ENCODE assay signal across 1 cellular context in genomic region chr10:92573798-92574544, GRCh38.
TF ChIP-seq lines count a peak whose summit lies in the region.

TSS of gene IDE (minus strand) at chr10:92574093. CDS start at chr10:92574019, 74 bp downstream.

TF ChIP-seq in HepG2, 621 proteins besides CTCF, POLR2A, EP300 and RAD21 (continued from another document and continues in another):
- no peak for TF ChIP-seq PRDM10 (CRISPR knock-in tag; IDR thresholded peaks at IDR 0.05; ENCODE audit: low read depth)
- peak; percentile 70; the same call in 1 of the 2 replicates for TF ChIP-seq MED1 (CRISPR knock-in tag; IDR thresholded peaks at IDR 0.05)
- peak; percentile 25; the same call in 1 of the 2 replicates for TF ChIP-seq MTF2 (CRISPR knock-in tag; IDR thresholded peaks at IDR 0.05; ENCODE audit: borderline replicate concordance)
- TF ChIP-seq, protein P1, sequence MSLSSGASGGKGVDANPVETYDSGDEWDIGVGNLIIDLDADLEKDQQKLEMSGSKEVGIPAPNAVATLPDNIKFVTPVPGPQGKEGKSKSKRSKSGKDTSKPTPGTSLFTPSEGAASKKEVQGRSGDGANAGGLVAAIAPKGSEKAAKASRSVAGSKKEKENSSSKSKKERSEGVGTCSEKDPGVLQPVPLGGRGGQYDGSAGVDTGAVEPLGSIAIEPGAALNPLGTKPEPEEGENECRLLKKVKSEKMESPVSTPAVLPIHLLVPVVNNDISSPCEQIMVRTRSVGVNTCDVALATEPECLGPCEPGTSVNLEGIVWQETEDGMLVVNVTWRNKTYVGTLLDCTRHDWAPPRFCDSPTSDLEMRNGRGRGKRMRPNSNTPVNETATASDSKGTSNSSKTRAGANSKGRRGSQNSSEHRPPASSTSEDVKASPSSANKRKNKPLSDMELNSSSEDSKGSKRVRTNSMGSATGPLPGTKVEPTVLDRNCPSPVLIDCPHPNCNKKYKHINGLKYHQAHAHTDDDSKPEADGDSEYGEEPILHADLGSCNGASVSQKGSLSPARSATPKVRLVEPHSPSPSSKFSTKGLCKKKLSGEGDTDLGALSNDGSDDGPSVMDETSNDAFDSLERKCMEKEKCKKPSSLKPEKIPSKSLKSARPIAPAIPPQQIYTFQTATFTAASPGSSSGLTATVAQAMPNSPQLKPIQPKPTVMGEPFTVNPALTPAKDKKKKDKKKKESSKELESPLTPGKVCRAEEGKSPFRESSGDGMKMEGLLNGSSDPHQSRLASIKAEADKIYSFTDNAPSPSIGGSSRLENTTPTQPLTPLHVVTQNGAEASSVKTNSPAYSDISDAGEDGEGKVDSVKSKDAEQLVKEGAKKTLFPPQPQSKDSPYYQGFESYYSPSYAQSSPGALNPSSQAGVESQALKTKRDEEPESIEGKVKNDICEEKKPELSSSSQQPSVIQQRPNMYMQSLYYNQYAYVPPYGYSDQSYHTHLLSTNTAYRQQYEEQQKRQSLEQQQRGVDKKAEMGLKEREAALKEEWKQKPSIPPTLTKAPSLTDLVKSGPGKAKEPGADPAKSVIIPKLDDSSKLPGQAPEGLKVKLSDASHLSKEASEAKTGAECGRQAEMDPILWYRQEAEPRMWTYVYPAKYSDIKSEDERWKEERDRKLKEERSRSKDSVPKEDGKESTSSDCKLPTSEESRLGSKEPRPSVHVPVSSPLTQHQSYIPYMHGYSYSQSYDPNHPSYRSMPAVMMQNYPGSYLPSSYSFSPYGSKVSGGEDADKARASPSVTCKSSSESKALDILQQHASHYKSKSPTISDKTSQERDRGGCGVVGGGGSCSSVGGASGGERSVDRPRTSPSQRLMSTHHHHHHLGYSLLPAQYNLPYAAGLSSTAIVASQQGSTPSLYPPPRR (CRISPR knock-in tag; IDR thresholded peaks at IDR 0.05; ENCODE audit: borderline replicate concordance): peak; percentile 44; the same call in 1 of the 2 replicates
- TF ChIP-seq SP140L (CRISPR knock-in tag; IDR thresholded peaks at IDR 0.05; ENCODE audit: borderline replicate concordance): no peak
- peak; percentile 78; the same call in 1 of the 2 replicates for TF ChIP-seq ZNF234 (CRISPR knock-in tag; conservative IDR thresholded peaks at IDR 0.05)
- no peak for TF ChIP-seq NCOA5 (CRISPR knock-in tag; IDR thresholded peaks at IDR 0.05)
- TF ChIP-seq FOXO1 (CRISPR knock-in tag; IDR thresholded peaks at IDR 0.05): no peak; the same call in 1 of the 2 replicates
- peak; percentile 76; the same call in 1 of the 2 replicates for TF ChIP-seq NFKBIZ (CRISPR knock-in tag; IDR thresholded peaks at IDR 0.05)
- TF ChIP-seq ZSCAN31 (CRISPR knock-in tag; IDR thresholded peaks at IDR 0.05; ENCODE audit: low read depth): peak; percentile 59; the same call in 1 of the 2 replicates
- no peak for TF ChIP-seq ARNT (IDR thresholded peaks at IDR 0.05)
- TF ChIP-seq LCORL (IDR thresholded peaks at IDR 0.05): no peak
- peak; percentile 43; the same call in 1 of the 2 replicates for TF ChIP-seq LCORL (CRISPR knock-in tag; IDR thresholded peaks at IDR 0.05)
- peak; percentile 61 for TF ChIP-seq ZNF768 (CRISPR knock-in tag; IDR thresholded peaks at IDR 0.05)
- TF ChIP-seq HOXA9 (CRISPR knock-in tag; IDR thresholded peaks at IDR 0.05; ENCODE audit: borderline replicate concordance): no peak; the same call in none of the 2 replicates
- peak; percentile 69 for TF ChIP-seq HOXA3 (CRISPR knock-in tag; IDR thresholded peaks at IDR 0.05)
- peak; percentile 58 for TF ChIP-seq SMAD3 (CRISPR knock-in tag; IDR thresholded peaks at IDR 0.05)
- peak; percentile 28 for TF ChIP-seq ZNF225 (CRISPR knock-in tag; IDR thresholded peaks at IDR 0.05)
- TF ChIP-seq, protein P2, sequence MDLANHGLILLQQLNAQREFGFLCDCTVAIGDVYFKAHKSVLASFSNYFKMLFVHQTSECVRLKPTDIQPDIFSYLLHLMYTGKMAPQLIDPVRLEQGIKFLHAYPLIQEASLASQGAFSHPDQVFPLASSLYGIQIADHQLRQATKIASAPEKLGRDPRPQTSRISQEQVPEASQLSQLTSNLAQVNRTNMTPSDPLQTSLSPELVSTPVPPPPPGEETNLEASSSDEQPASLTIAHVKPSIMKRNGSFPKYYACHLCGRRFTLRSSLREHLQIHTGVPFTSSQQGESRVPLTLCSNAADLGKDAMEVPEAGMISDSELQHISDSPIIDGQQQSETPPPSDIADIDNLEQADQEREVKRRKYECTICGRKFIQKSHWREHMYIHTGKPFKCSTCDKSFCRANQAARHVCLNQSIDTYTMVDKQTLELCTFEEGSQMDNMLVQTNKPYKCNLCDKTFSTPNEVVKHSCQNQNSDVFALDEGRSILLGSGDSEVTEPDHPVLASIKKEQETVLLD (CRISPR knock-in tag; IDR thresholded peaks at IDR 0.05; ENCODE audit: low read depth): 0 out of 2 replicates have a peak, but pooled peaks have one; percentile 53
- TF ChIP-seq NCOR1 (IDR thresholded peaks at IDR 0.05; ENCODE audit: borderline replicate concordance, low read length): no peak; the same call in 1 of the 2 replicates
- peak; percentile 20; the same call in 1 of the 2 replicates for TF ChIP-seq MTF1 (CRISPR knock-in tag; IDR thresholded peaks at IDR 0.05)
- TF ChIP-seq, protein P3, sequence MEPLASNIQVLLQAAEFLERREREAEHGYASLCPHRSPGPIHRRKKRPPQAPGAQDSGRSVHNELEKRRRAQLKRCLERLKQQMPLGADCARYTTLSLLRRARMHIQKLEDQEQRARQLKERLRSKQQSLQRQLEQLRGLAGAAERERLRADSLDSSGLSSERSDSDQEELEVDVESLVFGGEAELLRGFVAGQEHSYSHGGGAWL (CRISPR knock-in tag; IDR thresholded peaks at IDR 0.05): 0 out of 2 replicates have a peak, but pooled peaks have one; percentile 5
- TF ChIP-seq ETV5 (CRISPR knock-in tag; IDR thresholded peaks at IDR 0.05; ENCODE audit: borderline replicate concordance): peak; percentile 71
- no peak for TF ChIP-seq ZBTB21 (CRISPR knock-in tag; IDR thresholded peaks at IDR 0.05)
- TF ChIP-seq, protein P4, sequence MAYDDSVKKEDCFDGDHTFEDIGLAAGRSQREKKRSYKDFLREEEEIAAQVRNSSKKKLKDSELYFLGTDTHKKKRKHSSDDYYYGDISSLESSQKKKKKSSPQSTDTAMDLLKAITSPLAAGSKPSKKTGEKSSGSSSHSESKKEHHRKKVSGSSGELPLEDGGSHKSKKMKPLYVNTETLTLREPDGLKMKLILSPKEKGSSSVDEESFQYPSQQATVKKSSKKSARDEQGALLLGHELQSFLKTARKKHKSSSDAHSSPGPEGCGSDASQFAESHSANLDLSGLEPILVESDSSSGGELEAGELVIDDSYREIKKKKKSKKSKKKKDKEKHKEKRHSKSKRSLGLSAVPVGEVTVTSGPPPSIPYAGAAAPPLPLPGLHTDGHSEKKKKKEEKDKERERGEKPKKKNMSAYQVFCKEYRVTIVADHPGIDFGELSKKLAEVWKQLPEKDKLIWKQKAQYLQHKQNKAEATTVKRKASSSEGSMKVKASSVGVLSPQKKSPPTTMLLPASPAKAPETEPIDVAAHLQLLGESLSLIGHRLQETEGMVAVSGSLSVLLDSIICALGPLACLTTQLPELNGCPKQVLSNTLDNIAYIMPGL (CRISPR knock-in tag; IDR thresholded peaks at IDR 0.05; ENCODE audit: borderline replicate concordance in 1 of 2, low read depth in 1 of 2): peak; percentile 95 to 99
- peak; percentile 54; the same call in 1 of the 2 replicates for TF ChIP-seq FOXK1 (CRISPR knock-in tag; IDR thresholded peaks at IDR 0.05; ENCODE audit: borderline replicate concordance, low read depth)
- peak; percentile 29; the same call in 1 of the 2 replicates for TF ChIP-seq RERE (CRISPR knock-in tag; IDR thresholded peaks at IDR 0.05; ENCODE audit: low read depth)
- TF ChIP-seq, protein P5, sequence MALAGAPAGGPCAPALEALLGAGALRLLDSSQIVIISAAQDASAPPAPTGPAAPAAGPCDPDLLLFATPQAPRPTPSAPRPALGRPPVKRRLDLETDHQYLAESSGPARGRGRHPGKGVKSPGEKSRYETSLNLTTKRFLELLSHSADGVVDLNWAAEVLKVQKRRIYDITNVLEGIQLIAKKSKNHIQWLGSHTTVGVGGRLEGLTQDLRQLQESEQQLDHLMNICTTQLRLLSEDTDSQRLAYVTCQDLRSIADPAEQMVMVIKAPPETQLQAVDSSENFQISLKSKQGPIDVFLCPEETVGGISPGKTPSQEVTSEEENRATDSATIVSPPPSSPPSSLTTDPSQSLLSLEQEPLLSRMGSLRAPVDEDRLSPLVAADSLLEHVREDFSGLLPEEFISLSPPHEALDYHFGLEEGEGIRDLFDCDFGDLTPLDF (CRISPR knock-in tag; IDR thresholded peaks at IDR 0.05): peak; percentile 62
- TF ChIP-seq, protein P6, sequence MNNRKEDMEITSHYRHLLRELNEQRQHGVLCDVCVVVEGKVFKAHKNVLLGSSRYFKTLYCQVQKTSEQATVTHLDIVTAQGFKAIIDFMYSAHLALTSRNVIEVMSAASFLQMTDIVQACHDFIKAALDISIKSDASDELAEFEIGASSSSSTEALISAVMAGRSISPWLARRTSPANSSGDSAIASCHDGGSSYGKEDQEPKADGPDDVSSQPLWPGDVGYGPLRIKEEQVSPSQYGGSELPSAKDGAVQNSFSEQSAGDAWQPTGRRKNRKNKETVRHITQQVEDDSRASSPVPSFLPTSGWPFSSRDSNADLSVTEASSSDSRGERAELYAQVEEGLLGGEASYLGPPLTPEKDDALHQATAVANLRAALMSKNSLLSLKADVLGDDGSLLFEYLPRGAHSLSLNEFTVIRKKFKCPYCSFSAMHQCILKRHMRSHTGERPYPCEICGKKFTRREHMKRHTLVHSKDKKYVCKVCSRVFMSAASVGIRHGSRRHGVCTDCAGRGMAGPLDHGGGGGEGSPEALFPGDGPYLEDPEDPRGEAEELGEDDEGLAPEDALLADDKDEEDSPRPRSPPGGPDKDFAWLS (CRISPR knock-in tag; IDR thresholded peaks at IDR 0.05; ENCODE audit: borderline replicate concordance): no peak
- TF ChIP-seq, protein P7, sequence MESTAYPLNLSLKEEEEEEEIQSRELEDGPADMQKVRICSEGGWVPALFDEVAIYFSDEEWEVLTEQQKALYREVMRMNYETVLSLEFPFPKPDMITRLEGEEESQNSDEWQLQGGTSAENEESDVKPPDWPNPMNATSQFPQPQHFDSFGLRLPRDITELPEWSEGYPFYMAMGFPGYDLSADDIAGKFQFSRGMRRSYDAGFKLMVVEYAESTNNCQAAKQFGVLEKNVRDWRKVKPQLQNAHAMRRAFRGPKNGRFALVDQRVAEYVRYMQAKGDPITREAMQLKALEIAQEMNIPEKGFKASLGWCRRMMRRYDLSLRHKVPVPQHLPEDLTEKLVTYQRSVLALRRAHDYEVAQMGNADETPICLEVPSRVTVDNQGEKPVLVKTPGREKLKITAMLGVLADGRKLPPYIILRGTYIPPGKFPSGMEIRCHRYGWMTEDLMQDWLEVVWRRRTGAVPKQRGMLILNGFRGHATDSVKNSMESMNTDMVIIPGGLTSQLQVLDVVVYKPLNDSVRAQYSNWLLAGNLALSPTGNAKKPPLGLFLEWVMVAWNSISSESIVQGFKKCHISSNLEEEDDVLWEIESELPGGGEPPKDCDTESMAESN (CRISPR knock-in tag; conservative IDR thresholded peaks at IDR 0.05): peak; percentile 80
- TF ChIP-seq RFX5 (IDR thresholded peaks at IDR 0.05; ENCODE audit: low read depth, low read length): no peak
- peak; percentile 88 for TF ChIP-seq KDM5B (CRISPR knock-in tag; IDR thresholded peaks at IDR 0.05; ENCODE audit: borderline replicate concordance)
